Comparison of ENCODE assay signal across 24 cellular contexts in genomic region chr1:109156916-109157385, GRCh38. TPM values are rescaled to one million over a fixed set of nuclear protein-coding genes. Genes with fewer than 3 reads are reported as not detected.
DNase-seq lines count a peak whose midpoint lies in the region; ATAC-seq, FAIRE-seq and TF ChIP-seq lines count a peak whose summit lies in the region.
"Had no signal": no experiment of that assay in that cellular context is flagged by ENCODE, and none has a peak within 500 bp of the region (broad histone marks: within the 10 kb centered on the region; RNA-seq: fewer than 3 reads in every experiment).

No MANE protein-coding gene starts in this region.

- H3K4me1 Mint-ChIP-seq in Calu3 (ENCODE audit: low read depth, unreplicated experiment), result peaks cover 9% of the 10 kb centered on the region

- no TSS peak for BruUV-seq in Calu3 (replicated peaks; lab: Mats Ljungman, UMichigan)

- no peak for FAIRE-seq in pancreas (lab: Jason Lieb, UNC)
- FAIRE-seq: GM19239, H1 had no signal

- in situ Hi-C loops in SK-MEL-5 (cut with HindIII; ENCODE audit: low pct_unique_long_range_greater_than_20kb, low sequenced_read_pairs), result no loop called here

- peaks cover 37 to 55% (median 54%) of the 10 kb centered on the region in 3 donors for H3K4me1 ChIP-seq in pancreas
- H3K4me1 ChIP-seq in gastroesophageal sphincter, result peaks cover 0 to 5% (median 0%) of the 10 kb centered on the region in 3 donors

- H3K27me3 Mint-ChIP-seq in Calu3 (ENCODE audit: unreplicated experiment), result no peaks in the 10 kb centered on the region

- peak; percentile 38 to 63 (median 58) for ATAC-seq in pancreas
- no peak for ATAC-seq in gastroesophageal sphincter
- no peak for ATAC-seq in HG03196 (IDR thresholded peaks at IDR 0.05; ENCODE audit: unreplicated experiment)
- ATAC-seq: HCT116 had no signal

- peak; percentile 26 for DNase-seq in Calu3
- peak; percentile 22 for DNase-seq in SK-MEL-5 (ENCODE audit: low read depth, low spot score)
- peak; percentile 16 for DNase-seq in left kidney (ENCODE audit: low read depth, low spot score)
- DNase-seq in pancreas, result peak in 1 of 6 donors; percentile 46
- DNase-seq in occipital lobe (lab: John Stamatoyannopoulos, UW), result no peak
- DNase-seq in NCI-H748 treated with DMSO at 0.1 percent for 48 hours (lab: John Stamatoyannopoulos, UW), result no peak
- DNase-seq: Karpas-422; NCI-H1092 treated with DMSO at 0.1 percent for 48 hours; NCI-H1436; NCI-H187 treated with DMSO at 0.1 percent for 48 hours; NCI-H2171 treated with DMSO at 0.1 percent for 48 hours; NCI-H345; NCI-H510A treated with DMSO at 0.1 percent for 48 hours; NCI-H82; NK-92 treated with Interleukin-12 subunit alpha and Interleukin-12 subunit beta, amount 100 ng/mL, for 24 hours; PC-9; Right ventricle myocardium superior; RPMI8226 had no signal

- H3K4me3 ChIP-seq in pancreas, result no peak overlapping the region
- no peak overlapping the region for H3K4me3 ChIP-seq in gastroesophageal sphincter
- H3K4me3 ChIP-seq: PC-9, SJSA1 had no signal

- H3K9me3 ChIP-seq in pancreas (no peaks in the 10 kb centered on the region), gastroesophageal sphincter (no peaks in the 10 kb centered on the region)
- H3K9me3 ChIP-seq: SJSA1 had no signal

- peaks cover 0 to 2% (median 0%) of the 10 kb centered on the region in 3 donors for H3K36me3 ChIP-seq in pancreas
- no peaks in the 10 kb centered on the region for H3K36me3 ChIP-seq in gastroesophageal sphincter
- H3K36me3 ChIP-seq: SJSA1 had no signal

- no peaks in the 10 kb centered on the region for H3K36me3 Mint-ChIP-seq in Calu3 (ENCODE audit: insufficient read depth, unreplicated experiment)

- intact Hi-C loops in Calu3 (cut with micrococcal nuclease; ENCODE audit: unreplicated experiment), result loop anchor here (2.0 to 5.0 kb wide), 2 partner anchors 24 to 35 kb away; no protein-coding TSS in a partner anchor
- intact Hi-C loops in pancreas (cut with DNase I), result no loop called here

- TF ChIP-seq EP300 in gastroesophageal sphincter (IDR thresholded peaks at IDR 0.05), result no peak

- TF ChIP-seq CTCF in Calu3 (IDR thresholded peaks at IDR 0.05; ENCODE audit: unreplicated experiment) (no peak), pancreas (IDR thresholded peaks at IDR 0.05) (no peak), gastroesophageal sphincter (IDR thresholded peaks at IDR 0.05) (no peak)

- no peak for TF ChIP-seq POLR2A in gastroesophageal sphincter (IDR thresholded peaks at IDR 0.05)

- no peak overlapping the region for H3K4me3 Mint-ChIP-seq in Calu3 (ENCODE audit: low read depth, unreplicated experiment)

- CTCF ChIA-PET in Calu3 (lab: Charles Lee), result no interaction called here

- H3K27ac Mint-ChIP-seq in Calu3 (ENCODE audit: unreplicated experiment), result no peak overlapping the region

- WGBS in pancreas, 2 donors, result 12 to 18% methylated on average over 2 of the region's 2 CpGs
- 100% methylated on average over 1 of the region's 2 CpGs for WGBS in gastroesophageal sphincter (ENCODE audit: low coverage in 1 of 2), 2 donors

- H3K27ac ChIP-seq in pancreas (peak overlapping the region in 3 of 4 donors; percentile 28 to 68 (median 57)), gastroesophageal sphincter (no peak overlapping the region)
- H3K27ac ChIP-seq: PC-9, SJSA1 had no signal

- H3K27me3 ChIP-seq in pancreas, result no peaks in the 10 kb centered on the region
- H3K27me3 ChIP-seq in gastroesophageal sphincter, result no peaks in the 10 kb centered on the region
- H3K27me3 ChIP-seq: SJSA1 had no signal

- no peaks in the 10 kb centered on the region for H3K9me3 Mint-ChIP-seq in Calu3 (ENCODE audit: low read depth, unreplicated experiment)

RNA-seq across cellular contexts. Expression of gene ELAPOR1, which starts 43.0 kb away (rescaled TPM):
- total RNA-seq in Calu3 (2022) (0.45 TPM in 1 of 2 replicates, not detected in the other), pancreas (100 to 1,000 TPM; 106 to 186 (median 155) TPM), occipital lobe (19.5 TPM), gastroesophageal sphincter (10 to 100 TPM in 1 of 4 donors, under 1 TPM in 2, not detected in 1; 0.08 to 18.8 (median 0.40) TPM)
- total RNA-seq in SK-MEL-5 (2014; rRNA removed; shearing (Covaris generic)), result 0.35 TPM in 1 of 2 replicates, not detected in the other
- polyA plus RNA-seq in SK-MEL-5 (2015; cell fraction: cytosol; rRNA removed), result 0.03 TPM in 1 of 2 replicates, not detected in the other
- polyA plus RNA-seq in SK-MEL-5 (2015; cell fraction: nucleus; rRNA removed), result 0.38 TPM in 1 of 2 replicates, not detected in the other
- 10 to 100 TPM; 46.9 to 82.8 TPM for polyA plus RNA-seq in pancreas

RNA-seq across cellular contexts. Expression of gene SARS1, which starts 56.8 kb away (rescaled TPM):
- 119 and 129 TPM in 2 replicates for total RNA-seq in Calu3 (2022)
- 200 and 205 TPM in 2 replicates for total RNA-seq in SK-MEL-5 (2014; rRNA removed; shearing (Covaris generic))
- polyA plus RNA-seq in SK-MEL-5 (2015; cell fraction: cytosol; rRNA removed), result 226 and 241 TPM in 2 replicates
- 249 and 257 TPM in 2 replicates for polyA plus RNA-seq in SK-MEL-5 (2015; cell fraction: nucleus; rRNA removed)
- 100 to 1,000 TPM in 4 of 6 donors, 10 to 100 TPM in 2; 82.7 to 270 (median 115) TPM for total RNA-seq in pancreas
- 100 to 1,000 TPM in 1 of 2 donors, 10 to 100 TPM in 1; 50.5 to 125 TPM for polyA plus RNA-seq in pancreas
- 153 TPM for total RNA-seq in occipital lobe
- 100 to 1,000 TPM; 154 to 187 (median 158) TPM for total RNA-seq in gastroesophageal sphincter

Comparison
In these comparisons a context has a peak if more than half of its experiments do, and no peak if none do; other contexts are left out.
1. DNase-seq: peak in Calu3 (single experiment), SK-MEL-5 (single experiment) and left kidney (single experiment); none in occipital lobe (single experiment) and NCI-H748 treated with DMSO at 0.1 percent for 48 hours (single experiment).
2. ATAC-seq: peak in pancreas (4 of 4); none in gastroesophageal sphincter (single experiment) and HG03196 (single experiment).
3. H3K27ac ChIP-seq: peak in pancreas (3 of 4); none in gastroesophageal sphincter (0 of 4).